In genomic region chr6:91087864-91088263, GRCh38 we compare ENCODE assay signal across 19 cellular contexts.
DNase-seq lines count a peak whose midpoint lies in the region; TF ChIP-seq lines count a peak whose summit lies in the region.
"Had no signal": no experiment of that assay in that cellular context is flagged by ENCODE, and none has a peak within 500 bp of the region (broad histone marks: within the 10 kb centered on the region; RNA-seq: fewer than 3 reads in every experiment).

No MANE protein-coding gene starts in this region.

- H3K4me1 Mint-ChIP-seq in brain: peaks cover 23% of the 10 kb centered on the region

- H3K4me3 Mint-ChIP-seq in brain: peak overlapping the region in 1 of 5 experiments; percentile 57
- H3K4me3 Mint-ChIP-seq: activated T-cell treated with anti-CD3 and anti-CD28 coated beads, Interleukin-2, amount 50 U/mL, for 72 hours; dendritic cell treated with granulocyte-macrophage colony-stimulating factor and Interleukin-4, amounts not matched to agents 40 ng/mL and 50 ng/mL, for 4 days; neural crest cell had no signal

- H3K27me3 Mint-ChIP-seq in brain: no peaks in the 10 kb centered on the region
- H3K27me3 Mint-ChIP-seq: dendritic cell treated with granulocyte-macrophage colony-stimulating factor and Interleukin-4, amounts not matched to agents 40 ng/mL and 50 ng/mL, for 4 days had no signal

- H3K9me3 Mint-ChIP-seq in brain: peaks cover 0 to 4% (median 0%) of the 10 kb centered on the region in 5 experiments
- H3K9me3 Mint-ChIP-seq: activated T-cell treated with anti-CD3 and anti-CD28 coated beads, Interleukin-2, amount 50 U/mL, for 72 hours; dendritic cell treated with granulocyte-macrophage colony-stimulating factor and Interleukin-4, amounts not matched to agents 40 ng/mL and 50 ng/mL, for 4 days; neural crest cell had no signal

- TF ChIP-seq CTCF in brain (conservative IDR thresholded peaks at IDR 0.05): no peak

- H3K27ac Mint-ChIP-seq in brain: peak overlapping the region in 4 of 5 experiments; percentile 13 to 92 (median 57)
- H3K27ac Mint-ChIP-seq: activated T-cell treated with anti-CD3 and anti-CD28 coated beads, Interleukin-2, amount 50 U/mL, for 72 hours; dendritic cell treated with granulocyte-macrophage colony-stimulating factor and Interleukin-4, amounts not matched to agents 40 ng/mL and 50 ng/mL, for 4 days had no signal

- DNase-seq in DMS 273 treated with DMSO at 0.1 percent for 48 hours (lab: John Stamatoyannopoulos, UW): peak; percentile 83
- peak; percentile 92 for DNase-seq in NCI-H1105 treated with DMSO at 0.1 percent for 48 hours (lab: John Stamatoyannopoulos, UW)
- DNase-seq in left kidney (ENCODE audit: low read depth, low spot score): peak; percentile 24
- no peak for DNase-seq in stimulated activated CD4-positive, alpha-beta T cell treated with anti-CD3 and anti-CD28 coated beads, Interleukin-15, amount 100 ng/mL, for 24 hours
- no peak for DNase-seq in stimulated activated CD4-positive, alpha-beta T cell treated with anti-CD3 and anti-CD28 coated beads, Interleukin-4, amount 100 ng/mL, for 24 hours
- no peak for DNase-seq in epidermal melanocyte (ENCODE audit: insufficient read length, low spot score)
- DNase-seq in SIG-M5 (lab: John Stamatoyannopoulos, UW): no peak
- DNase-seq: activated CD8-positive, alpha-beta memory T cell treated with anti-CD3 and anti-CD28 coated beads for 24 hours; activated T-cell treated with anti-CD3 and anti-CD28 coated beads, Interleukin-2, amount 50 U/mL, for 72 hours; kidney; mesenchymal stem cell; NCI-H1694; PC-3; retina; stimulated activated naive CD4-positive, alpha-beta T cell; tibial artery had no signal

- no peaks in the 10 kb centered on the region for H3K36me3 Mint-ChIP-seq in brain

Comparison
In these comparisons a context has a peak if more than half of its experiments do, and no peak if none do; other contexts are left out.
1. DNase-seq: peak in DMS 273 treated with DMSO at 0.1 percent for 48 hours (single experiment), NCI-H1105 treated with DMSO at 0.1 percent for 48 hours (single experiment) and left kidney (single experiment); none in stimulated activated CD4-positive, alpha-beta T cell treated with anti-CD3 and anti-CD28 coated beads, Interleukin-15, amount 100 ng/mL, for 24 hours (single experiment), stimulated activated CD4-positive, alpha-beta T cell treated with anti-CD3 and anti-CD28 coated beads, Interleukin-4, amount 100 ng/mL, for 24 hours (single experiment), epidermal melanocyte (single experiment) and SIG-M5 (single experiment).